21 cellular contexts compared by ENCODE assay signal in the genomic region with DNA sequence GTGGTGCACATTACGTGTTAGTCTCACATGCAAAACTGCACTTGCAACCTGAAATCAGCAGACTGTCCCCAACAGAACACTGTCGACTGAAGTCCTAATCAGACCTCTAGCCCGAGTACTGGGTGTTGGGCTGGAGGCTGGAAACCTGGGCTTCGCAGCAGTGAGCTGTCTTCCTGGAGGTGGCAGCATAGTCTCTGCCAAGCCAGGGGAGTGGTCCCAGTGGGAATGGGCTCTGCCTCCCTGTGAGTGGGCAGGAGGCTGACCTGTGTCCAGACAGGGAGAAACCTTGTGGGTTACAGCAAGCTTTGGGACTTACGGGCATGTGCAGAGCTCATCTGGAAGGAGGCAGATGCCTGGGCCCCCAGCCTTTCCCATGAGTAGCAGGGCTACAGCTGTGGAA. TPM values are rescaled to one million over a fixed set of nuclear protein-coding genes. Genes with fewer than 3 reads are reported as not detected.
DNase-seq lines count a peak whose midpoint lies in the region; ATAC-seq and TF ChIP-seq lines count a peak whose summit lies in the region.
"Had no signal": no experiment of that assay in that cellular context is flagged by ENCODE, and none has a peak within 500 bp of the region (broad histone marks: within the 10 kb centered on the region; RNA-seq: fewer than 3 reads in every experiment).

No MANE protein-coding gene starts in this region.

- H3K36me3 ChIP-seq in GM23338 (ENCODE audit: insufficient read depth), result no peaks in the 10 kb centered on the region
- H3K36me3 ChIP-seq in RWPE2 (ENCODE audit: low read depth), result no peaks in the 10 kb centered on the region
- H3K36me3 ChIP-seq in hepatocyte (replicated peaks; ENCODE audit: insufficient read depth, low read depth), result no peaks in the 10 kb centered on the region
- H3K36me3 ChIP-seq: gastroesophageal sphincter had no signal

- ATAC-seq in GM23338, result peak; percentile 70
- ATAC-seq in RWPE2 (ENCODE audit: low read depth), result no peak
- ATAC-seq in GM19023 (IDR thresholded peaks at IDR 0.05; ENCODE audit: unreplicated experiment), result no peak
- ATAC-seq: esophagus mucosa, gastroesophageal sphincter had no signal

- H3K4me1 ChIP-seq in GM23338 (ENCODE audit: insufficient read depth) (peaks cover 4% of the 10 kb centered on the region; the same call in 1 of the 2 replicates), RWPE2 (ENCODE audit: insufficient read depth, poor library complexity, severe bottlenecking) (peaks cover 39% of the 10 kb centered on the region), hepatocyte (ENCODE audit: insufficient read depth) (peaks cover 60% of the 10 kb centered on the region)

- DNase-seq in GM23338 (ENCODE audit: low spot score), result peak; percentile 35
- DNase-seq in RWPE2 (ENCODE audit: low spot score), result no peak
- DNase-seq in hepatocyte (ENCODE audit: low spot score), result no peak
- no peak for DNase-seq in HCEC 1CT
- DNase-seq in stimulated activated naive CD4-positive, alpha-beta T cell (lab: John Stamatoyannopoulos, UW), result no peak
- no peak for DNase-seq in T-helper 1 cell
- DNase-seq: ACHN; activated CD4-positive, alpha-beta memory T cell treated with anti-CD3 and anti-CD28 coated beads, Interleukin-2, amount 10 ng/mL, durations not matched to agents 7 days and 5 days; activated T-cell treated with anti-CD3 and anti-CD28 coated beads, Interleukin-2, amount 50 U/mL, for 24 hours; cortex of kidney; DMS79; mammary epithelial cell; NCI-H1436; stimulated activated naive CD4-positive, alpha-beta T cell treated with Interleukin-2 at 50 U/mL for 16 hours had no signal

- peaks cover 22% of the 10 kb centered on the region; the same call in 2 of the 3 replicates for H3K36me3 Mint-ChIP-seq in GM23338 (ENCODE audit: low read depth)
- peaks cover 15% of the 10 kb centered on the region for H3K36me3 Mint-ChIP-seq in nephron (ENCODE audit: low read depth)
- H3K36me3 Mint-ChIP-seq: activated naive CD4-positive, alpha-beta T cell treated with anti-CD3 and anti-CD28 coated beads, Interleukin-2, amount 50 U/mL, for 24 hours; natural killer cell treated with Interleukin-12 subunit alpha and Interleukin-12 subunit beta and Interleukin-15 and Interleukin-18, amount 100 ng/mL, for 72 hours had no signal

- WGBS in hepatocyte (ENCODE audit: low lambda C conversion rate, missing lambda C conversion rate), result 94% methylated on average over 5 of the region's 5 CpGs

- no peaks in the 10 kb centered on the region for H3K79me2 ChIP-seq in GM23338 (replicated peaks; ENCODE audit: insufficient read depth)
- no peaks in the 10 kb centered on the region for H3K79me2 ChIP-seq in hepatocyte

- H3K9me2 ChIP-seq in GM23338 (ENCODE audit: insufficient read depth) (0 out of 2 replicates have a peak, but pooled peaks cover 2% of the 10 kb centered on the region), hepatocyte (replicated peaks; ENCODE audit: insufficient read depth) (no peaks in the 10 kb centered on the region)

- H3K9me3 Mint-ChIP-seq in GM23338 (no peaks in the 10 kb centered on the region; the same call in 2 of the 3 replicates), nephron (no peaks in the 10 kb centered on the region)
- H3K9me3 Mint-ChIP-seq: activated CD4-positive, alpha-beta memory T cell treated with anti-CD3 and anti-CD28 coated beads, Interleukin-2, amount 10 ng/mL, durations not matched to agents 7 days and 5 days; activated naive CD4-positive, alpha-beta T cell treated with anti-CD3 and anti-CD28 coated beads, Interleukin-2, amount 50 U/mL, for 24 hours; activated T-cell treated with anti-CD3 and anti-CD28 coated beads, Interleukin-2, amount 50 U/mL, for 24 hours; natural killer cell treated with Interleukin-12 subunit alpha and Interleukin-12 subunit beta and Interleukin-15 and Interleukin-18, amount 100 ng/mL, for 72 hours; T-helper 1 cell treated with Interleukin-12 subunit alpha and Interleukin-12 subunit beta and Interleukin-4 antibody, amounts not matched to agents 30 μg/mL and 1 μg/mL, for 36 hours had no signal

- H3K4me3 ChIP-seq in GM23338 (no peak overlapping the region), RWPE2 (ENCODE audit: severe bottlenecking) (no peak overlapping the region), hepatocyte (no peak overlapping the region)
- H3K4me3 ChIP-seq: gastroesophageal sphincter had no signal

- peak in 1 of 2 experiments; percentile 56; a peak in 2 of 4 replicates for TF ChIP-seq CTCF in GM23338 (conservative IDR thresholded peaks at IDR 0.05; ENCODE audit: low read depth in 2 of 2)
- no peak for TF ChIP-seq CTCF in RWPE2 (IDR thresholded peaks at IDR 0.05; ENCODE audit: poor library complexity, severe bottlenecking)
- no peak for TF ChIP-seq CTCF in hepatocyte (IDR thresholded peaks at IDR 0.05; ENCODE audit: poor library complexity)
- TF ChIP-seq CTCF in nephron (IDR thresholded peaks at IDR 0.05; ENCODE audit: unreplicated experiment in 3 of 3), result no peak

- H4K20me1 ChIP-seq in GM23338 (replicated peaks; ENCODE audit: insufficient read depth), result no peaks in the 10 kb centered on the region
- H4K20me1 ChIP-seq in hepatocyte (ENCODE audit: insufficient read depth, poor library complexity, severe bottlenecking), result no peaks in the 10 kb centered on the region

- H2AFZ ChIP-seq in GM23338 (no peak overlapping the region), hepatocyte (no peak overlapping the region)

- H3K4me3 Mint-ChIP-seq in GM23338, result no peak overlapping the region
- H3K4me3 Mint-ChIP-seq in nephron, result no peak overlapping the region
- H3K4me3 Mint-ChIP-seq: activated CD4-positive, alpha-beta memory T cell treated with anti-CD3 and anti-CD28 coated beads, Interleukin-2, amount 10 ng/mL, durations not matched to agents 7 days and 5 days; activated naive CD4-positive, alpha-beta T cell treated with anti-CD3 and anti-CD28 coated beads, Interleukin-2, amount 50 U/mL, for 24 hours; activated T-cell treated with anti-CD3 and anti-CD28 coated beads, Interleukin-2, amount 50 U/mL, for 24 hours; natural killer cell treated with Interleukin-12 subunit alpha and Interleukin-12 subunit beta and Interleukin-15 and Interleukin-18, amount 100 ng/mL, for 72 hours; T-helper 1 cell treated with Interleukin-12 subunit alpha and Interleukin-12 subunit beta and Interleukin-4 antibody, amounts not matched to agents 30 μg/mL and 1 μg/mL, for 36 hours had no signal

- no peaks in the 10 kb centered on the region for H3K27me3 ChIP-seq in GM23338 (ENCODE audit: insufficient read depth)
- no peaks in the 10 kb centered on the region for H3K27me3 ChIP-seq in RWPE2 (ENCODE audit: insufficient read depth, poor library complexity, severe bottlenecking)
- H3K27me3 ChIP-seq in hepatocyte, result no peaks in the 10 kb centered on the region
- H3K27me3 ChIP-seq: gastroesophageal sphincter had no signal

- H3K27ac Mint-ChIP-seq in GM23338 (no peak overlapping the region; the same call in 1 of the 2 replicates), nephron (peak overlapping the region; percentile 90 to 98 (median 93))
- H3K27ac Mint-ChIP-seq: activated CD4-positive, alpha-beta memory T cell treated with anti-CD3 and anti-CD28 coated beads, Interleukin-2, amount 10 ng/mL, durations not matched to agents 7 days and 5 days; activated naive CD4-positive, alpha-beta T cell treated with anti-CD3 and anti-CD28 coated beads, Interleukin-2, amount 50 U/mL, for 24 hours; activated T-cell treated with anti-CD3 and anti-CD28 coated beads, Interleukin-2, amount 50 U/mL, for 24 hours; natural killer cell treated with Interleukin-12 subunit alpha and Interleukin-12 subunit beta and Interleukin-15 and Interleukin-18, amount 100 ng/mL, for 72 hours; T-helper 1 cell treated with Interleukin-12 subunit alpha and Interleukin-12 subunit beta and Interleukin-4 antibody, amounts not matched to agents 30 μg/mL and 1 μg/mL, for 36 hours had no signal

- H3K4me1 Mint-ChIP-seq in GM23338 (peaks cover 31% of the 10 kb centered on the region), nephron (peaks cover 65% of the 10 kb centered on the region)
- H3K4me1 Mint-ChIP-seq: activated CD4-positive, alpha-beta memory T cell treated with anti-CD3 and anti-CD28 coated beads, Interleukin-2, amount 10 ng/mL, durations not matched to agents 7 days and 5 days; activated naive CD4-positive, alpha-beta T cell treated with anti-CD3 and anti-CD28 coated beads, Interleukin-2, amount 50 U/mL, for 24 hours had no signal

- H3K9me3 ChIP-seq in RWPE2 (ENCODE audit: severe bottlenecking), result no peaks in the 10 kb centered on the region
- no peaks in the 10 kb centered on the region for H3K9me3 ChIP-seq in hepatocyte (ENCODE audit: low read depth)
- H3K9me3 ChIP-seq: gastroesophageal sphincter had no signal

- H3K27ac ChIP-seq in GM23338 (ENCODE audit: low read depth), result no peak overlapping the region
- H3K27ac ChIP-seq in RWPE2 (ENCODE audit: poor library complexity, severe bottlenecking), result peak overlapping the region; percentile 87
- H3K27ac ChIP-seq in hepatocyte, result peak overlapping the region; percentile 97

- H3F3A ChIP-seq in GM23338 (replicated peaks; ENCODE audit: low read depth), result no peaks in the 10 kb centered on the region

- no peak overlapping the region for H3K4me2 ChIP-seq in GM23338
- H3K4me2 ChIP-seq in hepatocyte, result no peak overlapping the region

- H3K27me3 Mint-ChIP-seq in GM23338 (ENCODE audit: insufficient read depth, low read depth, poor library complexity) (peaks cover 12% of the 10 kb centered on the region), nephron (ENCODE audit: low read depth) (no peaks in the 10 kb centered on the region)
- H3K27me3 Mint-ChIP-seq: activated CD4-positive, alpha-beta memory T cell treated with anti-CD3 and anti-CD28 coated beads, Interleukin-2, amount 10 ng/mL, durations not matched to agents 7 days and 5 days; activated naive CD4-positive, alpha-beta T cell treated with anti-CD3 and anti-CD28 coated beads, Interleukin-2, amount 50 U/mL, for 24 hours; activated T-cell treated with anti-CD3 and anti-CD28 coated beads, Interleukin-2, amount 50 U/mL, for 24 hours had no signal

TF ChIP-seq in GM23338, 12 proteins besides CTCF, POLR2A, EP300 and RAD21:
- no peak for TF ChIP-seq ZNF114 (CRISPR knock-in tag; IDR thresholded peaks at IDR 0.05)
- TF ChIP-seq, protein P1, sequence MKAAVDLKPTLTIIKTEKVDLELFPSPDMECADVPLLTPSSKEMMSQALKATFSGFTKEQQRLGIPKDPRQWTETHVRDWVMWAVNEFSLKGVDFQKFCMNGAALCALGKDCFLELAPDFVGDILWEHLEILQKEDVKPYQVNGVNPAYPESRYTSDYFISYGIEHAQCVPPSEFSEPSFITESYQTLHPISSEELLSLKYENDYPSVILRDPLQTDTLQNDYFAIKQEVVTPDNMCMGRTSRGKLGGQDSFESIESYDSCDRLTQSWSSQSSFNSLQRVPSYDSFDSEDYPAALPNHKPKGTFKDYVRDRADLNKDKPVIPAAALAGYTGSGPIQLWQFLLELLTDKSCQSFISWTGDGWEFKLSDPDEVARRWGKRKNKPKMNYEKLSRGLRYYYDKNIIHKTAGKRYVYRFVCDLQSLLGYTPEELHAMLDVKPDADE (IDR thresholded peaks at IDR 0.05), result no peak
- no peak for TF ChIP-seq ZNF331 (CRISPR knock-in tag; IDR thresholded peaks at IDR 0.05; ENCODE audit: low read depth)
- TF ChIP-seq NANOG (IDR thresholded peaks at IDR 0.05; ENCODE audit: borderline replicate concordance), result no peak

RNA-seq across cellular contexts. Expression of gene MYZAP, which starts 38.2 kb away (rescaled TPM):
- 0.66 and 1.5 TPM in 2 replicates for total RNA-seq in GM23338 (2014; rRNA removed; shearing (Covaris generic))
- polyA plus RNA-seq in GM23338 (2016; fragmentation: Nextera tagmentation; extraction: Ambion mirVana), result 1.0 and 1.1 TPM in 2 replicates
- 15.5 and 20.3 TPM in 2 replicates for total RNA-seq in hepatocyte
- 12.0 and 17.0 TPM in 2 replicates for polyA plus RNA-seq in hepatocyte
- total RNA-seq: natural killer cell treated with Interleukin-12 subunit alpha and Interleukin-12 subunit beta and Interleukin-15 and Interleukin-18, amount 100 ng/mL, for 72 hours had no signal
